ENCODE assay signal across 1 cellular context in the genomic region with DNA sequence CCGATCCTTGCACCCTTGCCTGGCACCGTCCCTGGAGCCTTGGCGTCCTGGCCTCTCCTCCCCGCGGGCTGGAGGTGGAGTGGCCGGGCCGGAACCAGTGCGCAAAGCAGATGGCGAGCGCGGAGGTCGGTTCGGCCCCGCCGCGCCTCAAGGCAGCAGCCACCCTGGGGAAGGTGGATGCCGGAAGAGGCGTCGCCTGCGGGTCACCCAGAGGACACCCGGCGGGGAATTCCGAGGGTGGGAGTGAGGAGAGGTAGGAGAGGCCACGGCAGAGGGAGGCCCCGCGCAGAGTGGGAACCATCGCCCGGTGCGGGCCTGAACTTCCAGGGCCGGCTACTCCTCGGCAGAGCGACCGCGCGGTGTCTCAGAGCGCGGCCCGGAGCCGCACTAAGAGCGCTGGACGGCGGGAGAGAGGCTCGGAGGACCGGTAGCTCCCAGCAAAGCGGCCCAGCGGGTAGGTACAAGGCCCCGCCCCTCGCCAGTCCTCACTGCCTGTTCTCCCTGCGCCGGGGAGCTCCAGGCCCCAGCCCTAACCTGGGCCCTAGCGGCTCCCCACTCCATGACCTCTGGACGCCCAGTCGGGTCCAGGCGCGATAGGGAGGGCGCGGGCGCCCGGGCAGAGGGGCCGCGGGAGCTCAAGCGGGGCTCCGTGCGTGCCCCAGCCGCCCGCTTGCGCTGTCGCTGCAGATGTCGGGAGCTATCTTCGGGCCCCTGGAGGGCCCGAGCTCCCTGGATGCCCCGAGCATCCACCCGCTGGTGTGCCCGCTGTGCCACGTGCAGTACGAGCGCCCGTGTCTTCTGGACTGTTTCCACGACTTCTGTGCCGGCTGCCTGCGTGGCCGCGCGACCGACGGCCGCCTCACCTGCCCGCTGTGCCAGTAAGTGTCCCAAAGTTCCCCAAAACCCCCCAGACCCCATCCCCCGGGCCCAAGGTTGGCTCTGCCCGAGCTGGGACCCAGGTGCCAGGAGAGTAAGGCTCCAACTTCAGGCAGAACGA.
TF ChIP-seq lines count a peak whose summit lies in the region.

A gene with protein sequence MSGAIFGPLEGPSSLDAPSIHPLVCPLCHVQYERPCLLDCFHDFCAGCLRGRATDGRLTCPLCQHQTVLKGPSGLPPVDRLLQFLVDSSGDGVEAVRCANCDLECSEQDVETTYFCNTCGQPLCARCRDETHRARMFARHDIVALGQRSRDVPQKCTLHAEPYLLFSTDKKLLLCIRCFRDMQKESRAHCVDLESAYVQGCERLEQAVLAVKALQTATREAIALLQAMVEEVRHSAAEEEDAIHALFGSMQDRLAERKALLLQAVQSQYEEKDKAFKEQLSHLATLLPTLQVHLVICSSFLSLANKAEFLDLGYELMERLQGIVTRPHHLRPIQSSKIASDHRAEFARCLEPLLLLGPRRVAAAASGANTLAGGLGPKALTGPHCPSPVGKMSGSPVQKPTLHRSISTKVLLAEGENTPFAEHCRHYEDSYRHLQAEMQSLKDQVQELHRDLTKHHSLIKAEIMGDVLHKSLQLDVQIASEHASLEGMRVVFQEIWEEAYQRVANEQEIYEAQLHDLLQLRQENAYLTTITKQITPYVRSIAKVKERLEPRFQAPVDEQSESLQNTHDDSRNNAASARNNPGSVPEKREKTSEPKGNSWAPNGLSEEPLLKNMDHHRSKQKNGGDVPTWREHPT (plus strand): TSS at position 271 of the 997 bp plus-strand sequence. CDS start 417 bp downstream, at position 688.

TF ChIP-seq in HepG2, 621 proteins besides CTCF, POLR2A, EP300 and RAD21 (continued from another document and continues in another):
- TF ChIP-seq, protein P1, sequence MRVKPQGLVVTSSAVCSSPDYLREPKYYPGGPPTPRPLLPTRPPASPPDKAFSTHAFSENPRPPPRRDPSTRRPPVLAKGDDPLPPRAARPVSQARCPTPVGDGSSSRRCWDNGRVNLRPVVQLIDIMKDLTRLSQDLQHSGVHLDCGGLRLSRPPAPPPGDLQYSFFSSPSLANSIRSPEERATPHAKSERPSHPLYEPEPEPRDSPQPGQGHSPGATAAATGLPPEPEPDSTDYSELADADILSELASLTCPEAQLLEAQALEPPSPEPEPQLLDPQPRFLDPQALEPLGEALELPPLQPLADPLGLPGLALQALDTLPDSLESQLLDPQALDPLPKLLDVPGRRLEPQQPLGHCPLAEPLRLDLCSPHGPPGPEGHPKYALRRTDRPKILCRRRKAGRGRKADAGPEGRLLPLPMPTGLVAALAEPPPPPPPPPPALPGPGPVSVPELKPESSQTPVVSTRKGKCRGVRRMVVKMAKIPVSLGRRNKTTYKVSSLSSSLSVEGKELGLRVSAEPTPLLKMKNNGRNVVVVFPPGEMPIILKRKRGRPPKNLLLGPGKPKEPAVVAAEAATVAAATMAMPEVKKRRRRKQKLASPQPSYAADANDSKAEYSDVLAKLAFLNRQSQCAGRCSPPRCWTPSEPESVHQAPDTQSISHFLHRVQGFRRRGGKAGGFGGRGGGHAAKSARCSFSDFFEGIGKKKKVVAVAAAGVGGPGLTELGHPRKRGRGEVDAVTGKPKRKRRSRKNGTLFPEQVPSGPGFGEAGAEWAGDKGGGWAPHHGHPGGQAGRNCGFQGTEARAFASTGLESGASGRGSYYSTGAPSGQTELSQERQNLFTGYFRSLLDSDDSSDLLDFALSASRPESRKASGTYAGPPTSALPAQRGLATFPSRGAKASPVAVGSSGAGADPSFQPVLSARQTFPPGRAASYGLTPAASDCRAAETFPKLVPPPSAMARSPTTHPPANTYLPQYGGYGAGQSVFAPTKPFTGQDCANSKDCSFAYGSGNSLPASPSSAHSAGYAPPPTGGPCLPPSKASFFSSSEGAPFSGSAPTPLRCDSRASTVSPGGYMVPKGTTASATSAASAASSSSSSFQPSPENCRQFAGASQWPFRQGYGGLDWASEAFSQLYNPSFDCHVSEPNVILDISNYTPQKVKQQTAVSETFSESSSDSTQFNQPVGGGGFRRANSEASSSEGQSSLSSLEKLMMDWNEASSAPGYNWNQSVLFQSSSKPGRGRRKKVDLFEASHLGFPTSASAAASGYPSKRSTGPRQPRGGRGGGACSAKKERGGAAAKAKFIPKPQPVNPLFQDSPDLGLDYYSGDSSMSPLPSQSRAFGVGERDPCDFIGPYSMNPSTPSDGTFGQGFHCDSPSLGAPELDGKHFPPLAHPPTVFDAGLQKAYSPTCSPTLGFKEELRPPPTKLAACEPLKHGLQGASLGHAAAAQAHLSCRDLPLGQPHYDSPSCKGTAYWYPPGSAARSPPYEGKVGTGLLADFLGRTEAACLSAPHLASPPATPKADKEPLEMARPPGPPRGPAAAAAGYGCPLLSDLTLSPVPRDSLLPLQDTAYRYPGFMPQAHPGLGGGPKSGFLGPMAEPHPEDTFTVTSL (CRISPR knock-in tag; IDR thresholded peaks at IDR 0.05; ENCODE audit: borderline replicate concordance) = no peak
- TF ChIP-seq GATA4 (IDR thresholded peaks at IDR 0.05; ENCODE audit: borderline replicate concordance, low read depth) = no peak; the same call in none of the 2 replicates
- TF ChIP-seq PAXIP1 (CRISPR knock-in tag; conservative IDR thresholded peaks at IDR 0.05) = peak; percentile 66
- no peak for TF ChIP-seq AKNA (CRISPR knock-in tag; IDR thresholded peaks at IDR 0.05; ENCODE audit: borderline replicate concordance)
- peak; percentile 90 for TF ChIP-seq ZNF160 (CRISPR knock-in tag; IDR thresholded peaks at IDR 0.05)
- TF ChIP-seq TEAD2 (CRISPR knock-in tag; IDR thresholded peaks at IDR 0.05) = 0 out of 2 replicates have a peak, but pooled peaks have one; percentile 59
- peak; percentile 81; the same call in 1 of the 2 replicates for TF ChIP-seq MTA1 (CRISPR knock-in tag; IDR thresholded peaks at IDR 0.05; ENCODE audit: borderline replicate concordance)
- TF ChIP-seq SATB2 (CRISPR knock-in tag; IDR thresholded peaks at IDR 0.05) = peak; percentile 68; the same call in 1 of the 2 replicates
- TF ChIP-seq AKAP8 (CRISPR knock-in tag; IDR thresholded peaks at IDR 0.05) = 0 out of 2 replicates have a peak, but pooled peaks have one; percentile 58
- TF ChIP-seq TFDP1 (CRISPR knock-in tag; IDR thresholded peaks at IDR 0.05; ENCODE audit: borderline replicate concordance) = peak; percentile 51; the same call in 1 of the 2 replicates
- TF ChIP-seq, protein P2, sequence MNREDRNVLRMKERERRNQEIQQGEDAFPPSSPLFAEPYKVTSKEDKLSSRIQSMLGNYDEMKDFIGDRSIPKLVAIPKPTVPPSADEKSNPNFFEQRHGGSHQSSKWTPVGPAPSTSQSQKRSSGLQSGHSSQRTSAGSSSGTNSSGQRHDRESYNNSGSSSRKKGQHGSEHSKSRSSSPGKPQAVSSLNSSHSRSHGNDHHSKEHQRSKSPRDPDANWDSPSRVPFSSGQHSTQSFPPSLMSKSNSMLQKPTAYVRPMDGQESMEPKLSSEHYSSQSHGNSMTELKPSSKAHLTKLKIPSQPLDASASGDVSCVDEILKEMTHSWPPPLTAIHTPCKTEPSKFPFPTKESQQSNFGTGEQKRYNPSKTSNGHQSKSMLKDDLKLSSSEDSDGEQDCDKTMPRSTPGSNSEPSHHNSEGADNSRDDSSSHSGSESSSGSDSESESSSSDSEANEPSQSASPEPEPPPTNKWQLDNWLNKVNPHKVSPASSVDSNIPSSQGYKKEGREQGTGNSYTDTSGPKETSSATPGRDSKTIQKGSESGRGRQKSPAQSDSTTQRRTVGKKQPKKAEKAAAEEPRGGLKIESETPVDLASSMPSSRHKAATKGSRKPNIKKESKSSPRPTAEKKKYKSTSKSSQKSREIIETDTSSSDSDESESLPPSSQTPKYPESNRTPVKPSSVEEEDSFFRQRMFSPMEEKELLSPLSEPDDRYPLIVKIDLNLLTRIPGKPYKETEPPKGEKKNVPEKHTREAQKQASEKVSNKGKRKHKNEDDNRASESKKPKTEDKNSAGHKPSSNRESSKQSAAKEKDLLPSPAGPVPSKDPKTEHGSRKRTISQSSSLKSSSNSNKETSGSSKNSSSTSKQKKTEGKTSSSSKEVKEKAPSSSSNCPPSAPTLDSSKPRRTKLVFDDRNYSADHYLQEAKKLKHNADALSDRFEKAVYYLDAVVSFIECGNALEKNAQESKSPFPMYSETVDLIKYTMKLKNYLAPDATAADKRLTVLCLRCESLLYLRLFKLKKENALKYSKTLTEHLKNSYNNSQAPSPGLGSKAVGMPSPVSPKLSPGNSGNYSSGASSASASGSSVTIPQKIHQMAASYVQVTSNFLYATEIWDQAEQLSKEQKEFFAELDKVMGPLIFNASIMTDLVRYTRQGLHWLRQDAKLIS (CRISPR knock-in tag; IDR thresholded peaks at IDR 0.05) = no peak
- peak; percentile 18; the same call in 1 of the 2 replicates for TF ChIP-seq ZBTB38 (CRISPR knock-in tag; IDR thresholded peaks at IDR 0.05)
- TF ChIP-seq THYN1 (CRISPR knock-in tag; IDR thresholded peaks at IDR 0.05; ENCODE audit: borderline replicate concordance, low read depth) = no peak
- TF ChIP-seq, protein P3, sequence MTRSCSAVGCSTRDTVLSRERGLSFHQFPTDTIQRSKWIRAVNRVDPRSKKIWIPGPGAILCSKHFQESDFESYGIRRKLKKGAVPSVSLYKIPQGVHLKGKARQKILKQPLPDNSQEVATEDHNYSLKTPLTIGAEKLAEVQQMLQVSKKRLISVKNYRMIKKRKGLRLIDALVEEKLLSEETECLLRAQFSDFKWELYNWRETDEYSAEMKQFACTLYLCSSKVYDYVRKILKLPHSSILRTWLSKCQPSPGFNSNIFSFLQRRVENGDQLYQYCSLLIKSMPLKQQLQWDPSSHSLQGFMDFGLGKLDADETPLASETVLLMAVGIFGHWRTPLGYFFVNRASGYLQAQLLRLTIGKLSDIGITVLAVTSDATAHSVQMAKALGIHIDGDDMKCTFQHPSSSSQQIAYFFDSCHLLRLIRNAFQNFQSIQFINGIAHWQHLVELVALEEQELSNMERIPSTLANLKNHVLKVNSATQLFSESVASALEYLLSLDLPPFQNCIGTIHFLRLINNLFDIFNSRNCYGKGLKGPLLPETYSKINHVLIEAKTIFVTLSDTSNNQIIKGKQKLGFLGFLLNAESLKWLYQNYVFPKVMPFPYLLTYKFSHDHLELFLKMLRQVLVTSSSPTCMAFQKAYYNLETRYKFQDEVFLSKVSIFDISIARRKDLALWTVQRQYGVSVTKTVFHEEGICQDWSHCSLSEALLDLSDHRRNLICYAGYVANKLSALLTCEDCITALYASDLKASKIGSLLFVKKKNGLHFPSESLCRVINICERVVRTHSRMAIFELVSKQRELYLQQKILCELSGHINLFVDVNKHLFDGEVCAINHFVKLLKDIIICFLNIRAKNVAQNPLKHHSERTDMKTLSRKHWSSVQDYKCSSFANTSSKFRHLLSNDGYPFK (CRISPR knock-in tag; IDR thresholded peaks at IDR 0.05; ENCODE audit: borderline replicate concordance) = no peak
